Comparison of ENCODE assay signal across 10 cellular contexts in the genomic region with DNA sequence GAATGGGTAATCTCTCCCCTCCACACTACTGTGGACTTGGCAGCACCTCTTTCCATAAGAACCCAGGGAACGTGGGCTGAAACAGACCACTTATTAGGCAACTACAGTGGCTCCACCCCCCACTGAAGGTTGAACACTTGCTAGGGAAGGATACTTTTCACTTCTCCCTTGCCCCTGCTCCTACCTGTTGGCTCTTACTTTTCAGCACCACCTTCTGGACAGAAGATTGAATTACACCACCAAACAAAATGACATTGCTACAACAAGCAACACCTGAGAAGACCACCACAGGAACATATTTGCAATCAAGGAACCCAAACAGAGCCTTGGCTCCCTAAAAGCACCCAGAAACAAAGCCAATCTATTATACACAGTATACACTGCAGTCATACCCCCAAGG.
A peak's percentile ranks its signal among the peaks of the same experiment; 100 is the strongest.
DNase-seq lines count a peak whose midpoint lies in the region; ATAC-seq, FAIRE-seq and TF ChIP-seq lines count a peak whose summit lies in the region.
"Had no signal": no experiment of that assay in that cellular context is flagged by ENCODE, and none has a peak within 500 bp of the region (broad histone marks: within the 10 kb centered on the region; RNA-seq: fewer than 3 reads in every experiment).

No MANE protein-coding gene starts in this region.

- H3K4me3 ChIP-seq in bronchial epithelial cell (ENCODE audit: low read depth, low read length), result no peak overlapping the region
- no peak overlapping the region for H3K4me3 ChIP-seq in osteoblast (ENCODE audit: insufficient read depth, low read length)

- in situ Hi-C loops in GM13977 (cut with MboI; ENCODE audit: low pct_unique_long_range_greater_than_20kb, low sequenced_read_pairs, unreplicated experiment), result no loop called here

- H3K79me2 ChIP-seq in osteoblast (ENCODE audit: insufficient read depth, low read length), result no peaks in the 10 kb centered on the region

- H3K4me1 ChIP-seq in osteoblast (ENCODE audit: insufficient read depth, low read length), result no peaks in the 10 kb centered on the region

- no peaks in the 10 kb centered on the region for H3K36me3 ChIP-seq in bronchial epithelial cell (ENCODE audit: control insufficient read depth, insufficient read depth, low read length)
- H3K36me3 ChIP-seq in osteoblast (ENCODE audit: insufficient read depth, low read length), result no peaks in the 10 kb centered on the region

- H3K4me2 ChIP-seq in osteoblast (ENCODE audit: insufficient read depth, low read length), result no peak overlapping the region

- peak; percentile 47; the same call in 1 of the 2 replicates for TF ChIP-seq RAD21 in Ishikawa (IDR thresholded peaks at IDR 0.05; ENCODE audit: low read depth)

- DNase-seq in GM13977 (ENCODE audit: low spot score) (peak; percentile 38), bronchial epithelial cell (ENCODE audit: low read depth) (peak; percentile 50), osteoblast (ENCODE audit: insufficient read length, low spot score, missing footprints) (no peak), middle frontal gyrus (ENCODE audit: extremely low spot score, low spot score) (no peak)
- DNase-seq in stimulated activated naive CD8-positive, alpha-beta T cell treated with anti-CD3 and anti-CD28 coated beads, Interleukin-15, Interleukin-2, amounts not matched to agents 100 U/mL and 50 U/mL, for 24 hours, result no peak
- DNase-seq: activated gamma-delta T cell, mesenchymal stem cell, NCI-H226 had no signal

- no peak overlapping the region for H3K27ac ChIP-seq in osteoblast (ENCODE audit: low read depth, low read length)

- no peak overlapping the region for H2AFZ ChIP-seq in osteoblast (ENCODE audit: low read length)

- no peak for TF ChIP-seq EP300 in Ishikawa (IDR thresholded peaks at IDR 0.05; ENCODE audit: borderline replicate concordance)

- H3K9me3 ChIP-seq in osteoblast (ENCODE audit: low read depth, low read length), result no peaks in the 10 kb centered on the region

- no peaks in the 10 kb centered on the region for H4K20me1 ChIP-seq in osteoblast (ENCODE audit: insufficient read depth, low read length)

- FAIRE-seq in bronchial epithelial cell (lab: Jason Lieb, UNC), result no peak

- ATAC-seq in GM21528 (IDR thresholded peaks at IDR 0.05; ENCODE audit: low FRiP score, unreplicated experiment), result no peak
- ATAC-seq in stimulated activated naive CD8-positive, alpha-beta T cell treated with anti-CD3 and anti-CD28 coated beads, Interleukin-15, Interleukin-2, amounts not matched to agents 100 U/mL and 50 U/mL, for 24 hours, result no peak

- H3K27me3 ChIP-seq in bronchial epithelial cell (ENCODE audit: control insufficient read depth, insufficient read depth, low read length), result no peaks in the 10 kb centered on the region
- H3K27me3 ChIP-seq in osteoblast (ENCODE audit: insufficient read depth, low read length), result peaks cover 8% of the 10 kb centered on the region

- TF ChIP-seq CTCF in GM13977 (IDR thresholded peaks at IDR 0.05; ENCODE audit: extremely low read depth, insufficient read depth, missing control alignments) (peak; percentile 46), bronchial epithelial cell (IDR thresholded peaks at IDR 0.05; ENCODE audit: insufficient read depth, low read length, severe bottlenecking) (peak; percentile 47), osteoblast (IDR thresholded peaks at IDR 0.05; ENCODE audit: extremely low read depth, low read depth, low read length) (peak; percentile 49)

TF ChIP-seq in Ishikawa, 13 proteins besides CTCF, POLR2A, EP300 and RAD21:
- TF ChIP-seq, protein P1, sequence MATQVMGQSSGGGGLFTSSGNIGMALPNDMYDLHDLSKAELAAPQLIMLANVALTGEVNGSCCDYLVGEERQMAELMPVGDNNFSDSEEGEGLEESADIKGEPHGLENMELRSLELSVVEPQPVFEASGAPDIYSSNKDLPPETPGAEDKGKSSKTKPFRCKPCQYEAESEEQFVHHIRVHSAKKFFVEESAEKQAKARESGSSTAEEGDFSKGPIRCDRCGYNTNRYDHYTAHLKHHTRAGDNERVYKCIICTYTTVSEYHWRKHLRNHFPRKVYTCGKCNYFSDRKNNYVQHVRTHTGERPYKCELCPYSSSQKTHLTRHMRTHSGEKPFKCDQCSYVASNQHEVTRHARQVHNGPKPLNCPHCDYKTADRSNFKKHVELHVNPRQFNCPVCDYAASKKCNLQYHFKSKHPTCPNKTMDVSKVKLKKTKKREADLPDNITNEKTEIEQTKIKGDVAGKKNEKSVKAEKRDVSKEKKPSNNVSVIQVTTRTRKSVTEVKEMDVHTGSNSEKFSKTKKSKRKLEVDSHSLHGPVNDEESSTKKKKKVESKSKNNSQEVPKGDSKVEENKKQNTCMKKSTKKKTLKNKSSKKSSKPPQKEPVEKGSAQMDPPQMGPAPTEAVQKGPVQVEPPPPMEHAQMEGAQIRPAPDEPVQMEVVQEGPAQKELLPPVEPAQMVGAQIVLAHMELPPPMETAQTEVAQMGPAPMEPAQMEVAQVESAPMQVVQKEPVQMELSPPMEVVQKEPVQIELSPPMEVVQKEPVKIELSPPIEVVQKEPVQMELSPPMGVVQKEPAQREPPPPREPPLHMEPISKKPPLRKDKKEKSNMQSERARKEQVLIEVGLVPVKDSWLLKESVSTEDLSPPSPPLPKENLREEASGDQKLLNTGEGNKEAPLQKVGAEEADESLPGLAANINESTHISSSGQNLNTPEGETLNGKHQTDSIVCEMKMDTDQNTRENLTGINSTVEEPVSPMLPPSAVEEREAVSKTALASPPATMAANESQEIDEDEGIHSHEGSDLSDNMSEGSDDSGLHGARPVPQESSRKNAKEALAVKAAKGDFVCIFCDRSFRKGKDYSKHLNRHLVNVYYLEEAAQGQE (IDR thresholded peaks at IDR 0.05; ENCODE audit: low read depth), result no peak
- TF ChIP-seq TEAD4 (IDR thresholded peaks at IDR 0.05), result no peak
TF ChIP-seq in Ishikawa: peak in this region for 0.

Comparison
In these comparisons a context has a peak if more than half of its experiments do, and no peak if none do; other contexts are left out.
1. DNase-seq: peak in GM13977 (single experiment) and bronchial epithelial cell (single experiment); none in osteoblast (single experiment), middle frontal gyrus (single experiment) and stimulated activated naive CD8-positive, alpha-beta T cell treated with anti-CD3 and anti-CD28 coated beads, Interleukin-15, Interleukin-2, amounts not matched to agents 100 U/mL and 50 U/mL, for 24 hours (single experiment).
2. Peak in every context shown above with its lines, with median percentiles within 50 percentile points of each other: CTCF ChIP-seq.